Comparison of ENCODE assay signal across 13 cellular contexts in the genomic region with DNA sequence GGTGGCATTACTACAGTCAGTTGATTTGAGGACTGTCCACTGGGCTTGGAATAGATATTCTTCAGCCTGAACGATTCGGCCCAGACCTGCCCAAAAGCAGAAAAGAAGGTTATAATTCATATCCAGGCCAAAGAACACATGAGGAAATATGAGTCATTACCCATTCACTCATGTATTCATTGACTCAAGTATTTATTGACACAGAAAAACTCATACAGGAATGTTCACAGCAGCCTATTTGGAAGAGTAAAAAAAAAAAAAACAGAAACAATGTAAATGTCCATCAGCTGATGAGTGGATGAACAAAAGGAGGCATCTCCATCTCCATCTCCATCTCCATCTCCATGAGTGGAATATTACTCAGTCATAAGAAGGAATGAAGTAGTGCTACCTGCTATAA. TPM values are rescaled to one million over a fixed set of nuclear protein-coding genes. Genes with fewer than 3 reads are reported as not detected.
DNase-seq lines count a peak whose midpoint lies in the region; ATAC-seq, FAIRE-seq and TF ChIP-seq lines count a peak whose summit lies in the region.
"Had no signal": no experiment of that assay in that cellular context is flagged by ENCODE, and none has a peak within 500 bp of the region (broad histone marks: within the 10 kb centered on the region; RNA-seq: fewer than 3 reads in every experiment).

No MANE protein-coding gene starts in this region.

- CTCF ChIA-PET in GM12878 (lab: Yijun Ruan, JAX) = interaction anchor here (0.5 kb wide), 1 partner anchor 626 kb away, joined by 3 read pairs; no protein-coding TSS in a partner anchor

- no peak for TF ChIP-seq RAD21 in GM12878 (IDR thresholded peaks at IDR 0.05; ENCODE audit: insufficient read depth, low read depth, low read length)

- 56% methylated on average over 2 of the region's 2 CpGs for WGBS in GM12878 (ENCODE audit: insufficient coverage, insufficient replicate concordance, low lambda C conversion rate, missing lambda C conversion rate)
- WGBS in right cardiac atrium = 67% methylated on average over 2 of the region's 2 CpGs

- TF ChIP-seq CTCF in GM12878 (IDR thresholded peaks at IDR 0.05 in 2 of 3, conservative IDR thresholded peaks at IDR 0.05 in 1 of 3; ENCODE audit: control insufficient read depth in 2 of 3, extremely low read depth in 1 of 3, insufficient read depth in 1 of 3, low read depth in 3 of 3, low read length in 3 of 3) = no peak

- intact Hi-C loops in GM12878 (cut with micrococcal nuclease; ENCODE audit: unreplicated experiment) (no loop called here), right cardiac atrium (cut with DNase I) (no loop called here)

- H3K27me3 ChIP-seq in GM12878 (replicated peaks in 1 of 2; ENCODE audit: control insufficient read depth in 2 of 2, insufficient read depth in 2 of 2, low read length in 1 of 2) (no peaks in the 10 kb centered on the region), right cardiac atrium (ENCODE audit: control insufficient read depth, insufficient read depth) (no peaks in the 10 kb centered on the region)
- H3K27me3 ChIP-seq: sigmoid colon had no signal

- TF ChIP-seq EP300 in GM12878 (IDR thresholded peaks at IDR 0.05; ENCODE audit: borderline replicate concordance in 1 of 2, control insufficient read depth in 1 of 2, low read depth in 2 of 2, low read length in 2 of 2) = no peak

- DNase-seq in ACHN (peak; percentile 71), HS-5 (ENCODE audit: low read depth) (peak; percentile 65), GM12878 (ENCODE audit: low read depth, low spot score) (no peak), iris pigment epithelial cell (ENCODE audit: low read depth) (peak; percentile 85), right cardiac atrium (no peak), GM19238 (ENCODE audit: insufficient read length, low spot score) (no peak), NCI-H510A treated with DMSO at 0.1 percent for 48 hours (lab: John Stamatoyannopoulos, UW) (no peak), NCI-H1417 treated with DMSO at 0.1 percent for 48 hours (lab: John Stamatoyannopoulos, UW) (no peak)
- DNase-seq: activated CD8-positive, alpha-beta T cell treated with anti-CD3 and anti-CD28 coated beads, Interleukin-2, amount 10 ng/mL, durations not matched to agents 7 days and 5 days; activated naive CD4-positive, alpha-beta T cell treated with Interleukin-2 at 50 U/mL for 16 hours; NCI-H187 treated with DMSO at 0.1 percent for 48 hours; sigmoid colon; T-helper 2 cell had no signal

- ATAC-seq in GM12878 (no peak), right cardiac atrium (no peak)
- ATAC-seq: activated CD8-positive, alpha-beta T cell treated with anti-CD3 and anti-CD28 coated beads, Interleukin-2, amount 10 ng/mL, durations not matched to agents 7 days and 5 days had no signal

- POLR2A ChIA-PET in GM12878 (lab: Charles Lee) = no interaction called here

- no peaks in the 10 kb centered on the region for H3K9me3 ChIP-seq in GM12878 (replicated peaks; ENCODE audit: control insufficient read depth, insufficient read depth, low read length)
- no peaks in the 10 kb centered on the region for H3K9me3 ChIP-seq in right cardiac atrium (ENCODE audit: control insufficient read depth, low read length)
- H3K9me3 ChIP-seq: sigmoid colon had no signal

- FAIRE-seq in GM12878 (lab: Jason Lieb, UNC) = no peak

- H3K4me2 ChIP-seq in GM12878 (ENCODE audit: control insufficient read depth, insufficient read depth) = no peak overlapping the region

- H3K4me3 ChIP-seq in GM12878 (no peak overlapping the region), right cardiac atrium (ENCODE audit: low read length) (no peak overlapping the region)
- H3K4me3 ChIP-seq: sigmoid colon had no signal

- no peak overlapping the region for H2AFZ ChIP-seq in GM12878 (ENCODE audit: control insufficient read depth, low read depth, low read length)

- no peaks in the 10 kb centered on the region for H3K79me2 ChIP-seq in GM12878 (ENCODE audit: control insufficient read depth, insufficient read depth, low read length)

- peaks cover 2% of the 10 kb centered on the region; the same call in 1 of the 2 replicates for H4K20me1 ChIP-seq in GM12878 (ENCODE audit: control insufficient read depth, insufficient read depth)

- no TSS peak for BruUV-seq in GM12878 (replicated peaks; lab: Mats Ljungman, UMichigan)

- in situ Hi-C loops in ACHN (cut with HindIII; ENCODE audit: low pct_ligation_motif_present, low pct_unique_long_range_greater_than_20kb, low sequenced_read_pairs) (no loop called here), GM12878 (cut with MboI) (no loop called here)

- H3K4me1 ChIP-seq in GM12878 (ENCODE audit: control insufficient read depth, insufficient read depth, low read length) = no peaks in the 10 kb centered on the region
- no peaks in the 10 kb centered on the region for H3K4me1 ChIP-seq in right cardiac atrium (ENCODE audit: control insufficient read depth, insufficient read depth, low read length)
- H3K4me1 ChIP-seq: sigmoid colon had no signal

- TF ChIP-seq POLR2A in GM12878 (IDR thresholded peaks at IDR 0.05; ENCODE audit: low read depth, low read length) = no peak

- RAD21 ChIA-PET in GM12878 (lab: Charles Lee; ENCODE audit: unreplicated experiment) = no interaction called here

- H3K27ac ChIP-seq in GM12878 (ENCODE audit: control insufficient read depth, insufficient read depth) (no peak overlapping the region), right cardiac atrium (ENCODE audit: low read length) (no peak overlapping the region)
- H3K27ac ChIP-seq: sigmoid colon had no signal

- no peaks in the 10 kb centered on the region for H3K36me3 ChIP-seq in GM12878 (ENCODE audit: control insufficient read depth in 2 of 2, insufficient read depth in 2 of 2, low read length in 1 of 2)
- H3K36me3 ChIP-seq: sigmoid colon had no signal

- H3K9ac ChIP-seq in GM12878 (ENCODE audit: control insufficient read depth, insufficient read depth, low read length) = no peak overlapping the region

- SMC1A ChIA-PET in GM12878 (lab: Charles Lee; ENCODE audit: uncharacterized antibody, unreplicated experiment) = no interaction called here

RNA-seq across cellular contexts. Expression of gene ZMYND12, which starts 15.9 kb away (rescaled TPM):
- total RNA-seq in GM12878 (2013; cell fraction: nucleolus; rRNA removed) = 1.4 and 3.6 TPM in 2 replicates
- 0.34 and 1.1 TPM in 2 replicates for total RNA-seq in GM12878 (2014; rRNA removed)
- total RNA-seq in GM12878 (2014; rRNA removed; fragmentation: Illumina TruSeq; extraction: Trizol) = 0.55 and 1.4 TPM in 2 replicates
- total RNA-seq in GM12878 (2021) = 0.24 and 0.36 TPM in 2 replicates
- polyA plus RNA-seq in GM12878 (2011; ENCODE audit: low read depth) = 4.1 TPM
- 0.62 and 0.79 TPM in 2 replicates for polyA plus RNA-seq in GM12878 (2011; rRNA removed)
- 0.58 and 0.59 TPM in 2 replicates for polyA plus RNA-seq in GM12878 (2011; cell fraction: cytosol; rRNA removed)
- polyA plus RNA-seq in GM12878 (2011; cell fraction: nucleus; rRNA removed) = 0.60 and 0.66 TPM in 2 replicates
- 1.3 and 1.9 TPM in 2 replicates for polyA plus RNA-seq in GM12878 (2012)
- 0.86 and 0.87 TPM in 2 replicates for polyA plus RNA-seq in GM12878 (2014; fragmentation: Illumina TruSeq; extraction: Trizol)
- under 1 TPM; 0.68 to 0.69 TPM for polyA plus RNA-seq in GM12878 (2014; fragmentation: Nextera tagmentation; extraction: Ambion mirVana)
- 0.47 and 0.83 TPM in 2 replicates for polyA plus RNA-seq in GM12878 (2014; rRNA removed)
- polyA plus RNA-seq in GM12878 (2016; fragmentation: Nextera tagmentation; extraction: Ambion mirVana) = under 1 TPM; 0.26 to 0.67 TPM
- 1.0 and 2.4 TPM in 2 replicates for polyA minus RNA-seq in GM12878 (2011; rRNA and poly(A)+ RNA removed)
- polyA minus RNA-seq in GM12878 (2011; cell fraction: cytosol; rRNA and poly(A)+ RNA removed) = not detected in 2 replicates
- 1.6 and 2.2 TPM in 2 replicates for polyA minus RNA-seq in GM12878 (2011; cell fraction: nucleus; rRNA and poly(A)+ RNA removed)
- total RNA-seq in right cardiac atrium = 1 to 10 TPM in 2 of 4 donors, under 1 TPM in 2; 0.56 to 2.1 (median 1.2) TPM
- 1.7 TPM for polyA plus RNA-seq in right cardiac atrium

RNA-seq across cellular contexts. Expression of gene PPCS, which starts 16.4 kb away (rescaled TPM):
- total RNA-seq in GM12878 (2013; cell fraction: nucleolus; rRNA removed) = 32.1 and 32.7 TPM in 2 replicates
- 35.6 and 49.2 TPM in 2 replicates for total RNA-seq in GM12878 (2014; rRNA removed)
- total RNA-seq in GM12878 (2014; rRNA removed; fragmentation: Illumina TruSeq; extraction: Trizol) = 44.7 and 46.6 TPM in 2 replicates
- 42.6 and 44.8 TPM in 2 replicates for total RNA-seq in GM12878 (2021)
- polyA plus RNA-seq in GM12878 (2011; ENCODE audit: low read depth) = 25.2 TPM
- 37.4 and 56.9 TPM in 2 replicates for polyA plus RNA-seq in GM12878 (2011; rRNA removed)
- 46.5 and 72.2 TPM in 2 replicates for polyA plus RNA-seq in GM12878 (2011; cell fraction: cytosol; rRNA removed)
- polyA plus RNA-seq in GM12878 (2011; cell fraction: nucleus; rRNA removed) = 34.2 and 44.9 TPM in 2 replicates
- 46.6 and 47.6 TPM in 2 replicates for polyA plus RNA-seq in GM12878 (2012)
- polyA plus RNA-seq in GM12878 (2014; fragmentation: Illumina TruSeq; extraction: Trizol) = 44.1 and 57.2 TPM in 2 replicates
- 10 to 100 TPM; 57.1 to 63.2 TPM for polyA plus RNA-seq in GM12878 (2014; fragmentation: Nextera tagmentation; extraction: Ambion mirVana)
- 41.0 and 58.2 TPM in 2 replicates for polyA plus RNA-seq in GM12878 (2014; rRNA removed)
- 10 to 100 TPM; 74.4 to 79.4 TPM for polyA plus RNA-seq in GM12878 (2016; fragmentation: Nextera tagmentation; extraction: Ambion mirVana)
- 10.9 and 19.0 TPM in 2 replicates for polyA minus RNA-seq in GM12878 (2011; rRNA and poly(A)+ RNA removed)
- 10.5 and 11.9 TPM in 2 replicates for polyA minus RNA-seq in GM12878 (2011; cell fraction: cytosol; rRNA and poly(A)+ RNA removed)
- 24.3 and 31.7 TPM in 2 replicates for polyA minus RNA-seq in GM12878 (2011; cell fraction: nucleus; rRNA and poly(A)+ RNA removed)
- total RNA-seq in right cardiac atrium = 10 to 100 TPM; 36.6 to 46.2 (median 40.6) TPM
- 63.5 TPM for polyA plus RNA-seq in right cardiac atrium

RNA-seq across cellular contexts. Expression of gene CCDC30, which starts 23.1 kb away (rescaled TPM):
- total RNA-seq in GM12878 (2013; cell fraction: nucleolus; rRNA removed) = 8.2 and 10.0 TPM in 2 replicates
- 0.60 and 0.96 TPM in 2 replicates for total RNA-seq in GM12878 (2014; rRNA removed)
- total RNA-seq in GM12878 (2014; rRNA removed; fragmentation: Illumina TruSeq; extraction: Trizol) = 1.0 and 1.1 TPM in 2 replicates
- 1.8 and 1.9 TPM in 2 replicates for total RNA-seq in GM12878 (2021)
- polyA plus RNA-seq in GM12878 (2011; ENCODE audit: low read depth) = 0.22 TPM
- polyA plus RNA-seq in GM12878 (2011; rRNA removed) = 1.3 and 2.7 TPM in 2 replicates
- polyA plus RNA-seq in GM12878 (2011; cell fraction: cytosol; rRNA removed) = 0.15 and 0.43 TPM in 2 replicates
- 1.8 and 1.9 TPM in 2 replicates for polyA plus RNA-seq in GM12878 (2011; cell fraction: nucleus; rRNA removed)
- 0.57 and 0.86 TPM in 2 replicates for polyA plus RNA-seq in GM12878 (2012)
- 0.46 and 0.84 TPM in 2 replicates for polyA plus RNA-seq in GM12878 (2014; fragmentation: Illumina TruSeq; extraction: Trizol)
- 1 to 10 TPM in 1 of 2 experiments, under 1 TPM in 1; 0.64 to 1.3 TPM for polyA plus RNA-seq in GM12878 (2014; fragmentation: Nextera tagmentation; extraction: Ambion mirVana)
- 0.47 and 0.79 TPM in 2 replicates for polyA plus RNA-seq in GM12878 (2014; rRNA removed)
- polyA plus RNA-seq in GM12878 (2016; fragmentation: Nextera tagmentation; extraction: Ambion mirVana) = 1 to 10 TPM in 1 of 2 experiments, under 1 TPM in 1; 0.88 to 1.5 TPM
- polyA minus RNA-seq in GM12878 (2011; rRNA and poly(A)+ RNA removed) = 1.5 and 2.0 TPM in 2 replicates
- not detected in 2 replicates for polyA minus RNA-seq in GM12878 (2011; cell fraction: cytosol; rRNA and poly(A)+ RNA removed)
- 5.1 and 6.8 TPM in 2 replicates for polyA minus RNA-seq in GM12878 (2011; cell fraction: nucleus; rRNA and poly(A)+ RNA removed)
- total RNA-seq in right cardiac atrium = 1 to 10 TPM; 1.4 to 2.9 (median 2.3) TPM
- 0.61 TPM for polyA plus RNA-seq in right cardiac atrium

RNA-seq across cellular contexts. Expression of gene RIMKLA, which starts 59.3 kb away (rescaled TPM):
- total RNA-seq in GM12878 (2013; cell fraction: nucleolus; rRNA removed) = 0.22 and 0.52 TPM in 2 replicates
- total RNA-seq in GM12878 (2014; rRNA removed) (0.16 and 0.45 TPM in 2 replicates), GM12878 (2014; rRNA removed; fragmentation: Illumina TruSeq; extraction: Trizol) (0.04 and 0.05 TPM in 2 replicates), GM12878 (2021) (0.05 and 0.19 TPM in 2 replicates), right cardiac atrium (1 to 10 TPM; 3.5 to 6.5 (median 5.3) TPM)
- 1.8 TPM for polyA plus RNA-seq in GM12878 (2011; ENCODE audit: low read depth)
- polyA plus RNA-seq in GM12878 (2011; rRNA removed) (0.45 and 0.52 TPM in 2 replicates), GM12878 (2014; fragmentation: Illumina TruSeq; extraction: Trizol) (0.41 and 0.59 TPM in 2 replicates), GM12878 (2014; fragmentation: Nextera tagmentation; extraction: Ambion mirVana) (under 1 TPM; 0.07 to 0.10 TPM), GM12878 (2014; rRNA removed) (0.01 and 0.05 TPM in 2 replicates), GM12878 (2016; fragmentation: Nextera tagmentation; extraction: Ambion mirVana) (under 1 TPM; 0.01 to 0.17 TPM), right cardiac atrium (3.2 TPM)
- polyA plus RNA-seq in GM12878 (2011; cell fraction: cytosol; rRNA removed) = 0.27 and 0.42 TPM in 2 replicates
- 0.16 and 0.25 TPM in 2 replicates for polyA plus RNA-seq in GM12878 (2011; cell fraction: nucleus; rRNA removed)
- 1.8 and 4.4 TPM in 2 replicates for polyA plus RNA-seq in GM12878 (2012)
- 0.41 and 0.95 TPM in 2 replicates for polyA minus RNA-seq in GM12878 (2011; rRNA and poly(A)+ RNA removed)
- 0.21 and 0.27 TPM in 2 replicates for polyA minus RNA-seq in GM12878 (2011; cell fraction: cytosol; rRNA and poly(A)+ RNA removed)
- 0.24 and 0.29 TPM in 2 replicates for polyA minus RNA-seq in GM12878 (2011; cell fraction: nucleus; rRNA and poly(A)+ RNA removed)

Comparison
In these comparisons a context has a peak if more than half of its experiments do, and no peak if none do; other contexts are left out.
1. DNase-seq: peak in ACHN (single experiment), HS-5 (single experiment) and iris pigment epithelial cell (single experiment); none in GM12878 (single experiment), right cardiac atrium (0 of 3), GM19238 (single experiment), NCI-H510A treated with DMSO at 0.1 percent for 48 hours (single experiment) and NCI-H1417 treated with DMSO at 0.1 percent for 48 hours (single experiment).